ENCODE assay signal across 9 cellular contexts in the genomic region with DNA sequence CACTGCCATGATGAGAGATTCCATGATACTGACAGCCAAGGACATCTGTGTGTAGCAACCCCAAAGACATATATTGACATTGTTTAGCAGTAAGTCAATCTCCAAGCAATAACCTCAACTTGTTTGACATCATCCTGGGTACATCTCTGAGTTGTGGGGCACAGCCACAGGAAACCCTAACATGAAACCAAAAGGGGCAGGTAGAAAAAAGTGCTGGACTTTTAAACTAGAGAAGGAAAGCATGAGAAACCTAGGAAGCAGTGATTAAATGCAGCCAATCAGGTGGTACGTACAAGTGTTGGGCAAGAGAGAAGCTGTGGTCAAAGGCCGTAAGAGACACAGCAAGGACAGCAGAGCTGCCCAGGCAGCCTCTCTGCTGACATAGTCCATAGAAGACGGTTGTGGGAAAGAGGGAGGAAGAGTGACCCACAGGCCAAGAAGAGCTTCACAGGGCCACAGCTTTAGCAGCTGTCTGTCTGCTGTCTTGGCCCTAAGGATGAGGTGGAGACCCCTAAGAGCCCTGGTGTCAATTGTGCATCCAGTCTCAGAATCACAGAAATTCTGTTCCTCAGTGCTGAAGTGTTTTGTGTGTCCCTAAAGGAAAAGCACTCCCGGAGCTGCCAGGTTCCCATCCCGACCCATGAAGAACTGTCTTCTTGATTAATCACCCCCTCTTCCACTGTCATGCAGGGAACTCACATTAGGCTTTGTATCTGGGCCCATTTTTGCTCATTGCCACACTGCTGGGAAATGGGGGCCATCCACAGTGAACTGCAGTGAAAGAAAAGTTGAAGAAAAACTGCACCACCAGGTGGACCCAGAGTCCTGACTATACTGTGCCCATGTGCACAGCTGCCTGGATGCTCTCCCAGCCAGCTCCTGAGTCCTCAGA. TPM values are rescaled to one million over a fixed set of nuclear protein-coding genes. Genes with fewer than 3 reads are reported as not detected.
DNase-seq lines count a peak whose midpoint lies in the region; ATAC-seq lines count a peak whose summit lies in the region.
"Had no signal": no experiment of that assay in that cellular context is flagged by ENCODE, and none has a peak within 500 bp of the region (broad histone marks: within the 10 kb centered on the region; RNA-seq: fewer than 3 reads in every experiment).

No MANE protein-coding gene starts in this region.

- no peak overlapping the region for H3K4me3 ChIP-seq in iPS DF 6.9 (ENCODE audit: low read length)

- H3K36me3 Mint-ChIP-seq in activated CD4-positive, alpha-beta memory T cell treated with anti-CD3 and anti-CD28 coated beads, Interleukin-2, amount 10 ng/mL, durations not matched to agents 7 days and 5 days (ENCODE audit: low read depth) = no peaks in the 10 kb centered on the region

- 0 out of 2 replicates have a peak, but pooled peaks cover 2% of the 10 kb centered on the region for H3K4me1 ChIP-seq in iPS DF 6.9 (ENCODE audit: control insufficient read depth, insufficient read depth, low read length)

- DNase-seq in 8988T (peak; percentile 18), GF-D8 (lab: John Stamatoyannopoulos, UW) (peak; percentile 14), MV-4-11 (lab: John Stamatoyannopoulos, UW) (peak; percentile 69), iPS DF 6.9 (ENCODE audit: low read depth, low spot score) (peak; percentile 37), midbrain (lab: John Stamatoyannopoulos, UW) (no peak), T-helper 9 cell (no peak)
- peak; percentile 22 for DNase-seq in activated CD4-positive, alpha-beta memory T cell treated with anti-CD3 and anti-CD28 coated beads, Interleukin-2, amount 10 ng/mL, durations not matched to agents 7 days and 5 days

- no CpG with 5 or more reads among the region's 5 CpGs for WGBS in iPS DF 6.9 (ENCODE audit: insufficient coverage, insufficient read length)

- ATAC-seq in GM21515 (IDR thresholded peaks at IDR 0.05; ENCODE audit: unreplicated experiment) = no peak

- no peaks in the 10 kb centered on the region for H3K9me3 ChIP-seq in iPS DF 6.9 (ENCODE audit: control insufficient read depth, insufficient read depth, low read length)

- no peaks in the 10 kb centered on the region for H3K4me1 Mint-ChIP-seq in activated CD4-positive, alpha-beta memory T cell treated with anti-CD3 and anti-CD28 coated beads, Interleukin-2, amount 10 ng/mL, durations not matched to agents 7 days and 5 days

- no peaks in the 10 kb centered on the region for H3K9me3 Mint-ChIP-seq in activated CD4-positive, alpha-beta memory T cell treated with anti-CD3 and anti-CD28 coated beads, Interleukin-2, amount 10 ng/mL, durations not matched to agents 7 days and 5 days
- H3K9me3 Mint-ChIP-seq: dendritic cell treated with granulocyte-macrophage colony-stimulating factor and Interleukin-4, amounts not matched to agents 40 ng/mL and 50 ng/mL, for 4 days had no signal

- H3K27me3 Mint-ChIP-seq in activated CD4-positive, alpha-beta memory T cell treated with anti-CD3 and anti-CD28 coated beads, Interleukin-2, amount 10 ng/mL, durations not matched to agents 7 days and 5 days = no peaks in the 10 kb centered on the region

- H3K27ac Mint-ChIP-seq in activated CD4-positive, alpha-beta memory T cell treated with anti-CD3 and anti-CD28 coated beads, Interleukin-2, amount 10 ng/mL, durations not matched to agents 7 days and 5 days = no peak overlapping the region
- H3K27ac Mint-ChIP-seq: dendritic cell treated with granulocyte-macrophage colony-stimulating factor and Interleukin-4, amounts not matched to agents 40 ng/mL and 50 ng/mL, for 4 days had no signal

- CTCF ChIA-PET in activated CD4-positive, alpha-beta memory T cell treated with anti-CD3 and anti-CD28 coated beads, Interleukin-2, amount 10 ng/mL, durations not matched to agents 7 days and 5 days (lab: Charles Lee) = interaction anchor here (0.9 to 1.4 kb wide), 4 partner anchors 9 to 334 kb away, joined by 3 to 4 read pairs (median 3); no protein-coding TSS in a partner anchor

- no peaks in the 10 kb centered on the region for H3K36me3 ChIP-seq in iPS DF 6.9 (ENCODE audit: control insufficient read depth, insufficient read depth, low read length)

- H3K4me3 Mint-ChIP-seq in activated CD4-positive, alpha-beta memory T cell treated with anti-CD3 and anti-CD28 coated beads, Interleukin-2, amount 10 ng/mL, durations not matched to agents 7 days and 5 days = no peak overlapping the region
- H3K4me3 Mint-ChIP-seq: dendritic cell treated with granulocyte-macrophage colony-stimulating factor and Interleukin-4, amounts not matched to agents 40 ng/mL and 50 ng/mL, for 4 days had no signal

- no peaks in the 10 kb centered on the region for H3K27me3 ChIP-seq in iPS DF 6.9 (ENCODE audit: control insufficient read depth, insufficient read depth, low read length)

- H3K27ac ChIP-seq in iPS DF 6.9 (ENCODE audit: low read length) = no peak overlapping the region

- POLR2A ChIA-PET in activated CD4-positive, alpha-beta memory T cell treated with anti-CD3 and anti-CD28 coated beads, Interleukin-2, amount 10 ng/mL, durations not matched to agents 7 days and 5 days (lab: Charles Lee) = no interaction called here

RNA-seq across cellular contexts. Expression of gene CHN1, which starts 25.4 kb away (rescaled TPM):
- total RNA-seq in activated CD4-positive, alpha-beta memory T cell treated with anti-CD3 and anti-CD28 coated beads, Interleukin-2, amount 10 ng/mL, durations not matched to agents 7 days and 5 days = 1 to 10 TPM in 1 of 2 experiments, under 1 TPM in 1; 0.68 to 1.5 TPM

Comparison
In these comparisons a context has a peak if more than half of its experiments do, and no peak if none do; other contexts are left out.
1. DNase-seq: peak in 8988T (single experiment), GF-D8 (single experiment), MV-4-11 (single experiment), activated CD4-positive, alpha-beta memory T cell treated with anti-CD3 and anti-CD28 coated beads, Interleukin-2, amount 10 ng/mL, durations not matched to agents 7 days and 5 days (single experiment) and iPS DF 6.9 (single experiment); none in midbrain (single experiment) and T-helper 9 cell (single experiment).